In the genomic region with DNA sequence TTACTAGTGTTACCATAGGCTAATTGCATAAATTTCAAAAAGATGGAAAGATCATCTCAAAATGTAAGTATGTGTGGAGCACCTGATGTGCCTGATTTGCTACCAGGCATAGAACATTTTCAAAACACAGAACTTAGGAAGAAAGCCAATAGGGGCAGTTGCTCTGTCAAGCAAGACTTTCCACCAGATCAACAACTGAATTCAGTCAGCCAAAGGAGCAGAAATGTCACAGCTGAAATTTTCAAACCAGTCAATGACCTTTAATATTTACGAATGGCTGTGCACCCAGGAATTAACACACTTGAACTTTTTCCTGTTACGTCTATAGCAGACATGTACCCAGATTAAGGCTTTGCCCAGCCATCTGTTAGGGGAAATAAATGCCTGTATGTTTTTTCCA, we compare ENCODE assay signal across 1 cellular context.
TF ChIP-seq lines count a peak whose summit lies in the region.

No MANE protein-coding gene starts in this region.

TF ChIP-seq in IMR-90, 13 proteins besides CTCF, POLR2A, EP300 and RAD21:
- TF ChIP-seq CEBPB (IDR thresholded peaks at IDR 0.05; ENCODE audit: low read depth, low read length) (no peak), BHLHE40 (IDR thresholded peaks at IDR 0.05; ENCODE audit: low read depth, low read length) (no peak), MAZ (IDR thresholded peaks at IDR 0.05; ENCODE audit: borderline replicate concordance, low read depth, low read length) (no peak), CHD1 (IDR thresholded peaks at IDR 0.05; ENCODE audit: low read depth, low read length) (no peak), FOS (IDR thresholded peaks at IDR 0.05; ENCODE audit: low read depth, low read length) (no peak), MXI1 (IDR thresholded peaks at IDR 0.05; ENCODE audit: borderline replicate concordance, low read depth, low read length) (no peak), RCOR1 (IDR thresholded peaks at IDR 0.05; ENCODE audit: insufficient replicate concordance, low read length) (no peak), MAFK (IDR thresholded peaks at IDR 0.05; ENCODE audit: low read depth, low read length) (no peak), SMC3 (IDR thresholded peaks at IDR 0.05; ENCODE audit: low read depth, low read length) (no peak), NFE2L2 (IDR thresholded peaks at IDR 0.05; ENCODE audit: low read depth, low read length) (no peak)
- TF ChIP-seq, protein P1, sequence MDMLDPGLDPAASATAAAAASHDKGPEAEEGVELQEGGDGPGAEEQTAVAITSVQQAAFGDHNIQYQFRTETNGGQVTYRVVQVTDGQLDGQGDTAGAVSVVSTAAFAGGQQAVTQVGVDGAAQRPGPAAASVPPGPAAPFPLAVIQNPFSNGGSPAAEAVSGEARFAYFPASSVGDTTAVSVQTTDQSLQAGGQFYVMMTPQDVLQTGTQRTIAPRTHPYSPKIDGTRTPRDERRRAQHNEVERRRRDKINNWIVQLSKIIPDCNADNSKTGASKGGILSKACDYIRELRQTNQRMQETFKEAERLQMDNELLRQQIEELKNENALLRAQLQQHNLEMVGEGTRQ (IDR thresholded peaks at IDR 0.05; ENCODE audit: low read depth, low read length): no peak
- TF ChIP-seq, protein P2, sequence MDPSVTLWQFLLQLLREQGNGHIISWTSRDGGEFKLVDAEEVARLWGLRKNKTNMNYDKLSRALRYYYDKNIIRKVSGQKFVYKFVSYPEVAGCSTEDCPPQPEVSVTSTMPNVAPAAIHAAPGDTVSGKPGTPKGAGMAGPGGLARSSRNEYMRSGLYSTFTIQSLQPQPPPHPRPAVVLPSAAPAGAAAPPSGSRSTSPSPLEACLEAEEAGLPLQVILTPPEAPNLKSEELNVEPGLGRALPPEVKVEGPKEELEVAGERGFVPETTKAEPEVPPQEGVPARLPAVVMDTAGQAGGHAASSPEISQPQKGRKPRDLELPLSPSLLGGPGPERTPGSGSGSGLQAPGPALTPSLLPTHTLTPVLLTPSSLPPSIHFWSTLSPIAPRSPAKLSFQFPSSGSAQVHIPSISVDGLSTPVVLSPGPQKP (IDR thresholded peaks at IDR 0.05; ENCODE audit: borderline replicate concordance, low read depth, low read length): no peak
